ENCODE assay signal across 33 cellular contexts in genomic region chr11:21911046-21911445, GRCh38.
DNase-seq lines count a peak whose midpoint lies in the region; ATAC-seq and TF ChIP-seq lines count a peak whose summit lies in the region.
"Had no signal": no experiment of that assay in that cellular context is flagged by ENCODE, and none has a peak within 500 bp of the region (broad histone marks: within the 10 kb centered on the region; RNA-seq: fewer than 3 reads in every experiment).

No MANE protein-coding gene starts in this region.

- BruUV-seq in A673 (replicated peaks; lab: Mats Ljungman, UMichigan), result no TSS peak

- DNase-seq in A673 (ENCODE audit: low spot score), result peak; percentile 82
- DNase-seq in CD1c-positive myeloid dendritic cell (ENCODE audit: extremely low spot score), result peak; percentile 69
- peak; percentile 18 for DNase-seq in MV-4-11 (lab: John Stamatoyannopoulos, UW)
- DNase-seq in SK-N-MC (ENCODE audit: low read depth, low spot score), result no peak
- no peak for DNase-seq in GDM1 (lab: John Stamatoyannopoulos, UW)
- DNase-seq: 8988T; ACHN; AML-193; BE2C; C1 segment of cervical spinal cord; Caco-2; Calu3; CD4-positive, alpha-beta memory T cell; CD4-positive, alpha-beta T cell; CD4-positive, CD25-positive, alpha-beta regulatory T cell; CD8-positive, alpha-beta memory T cell; CD8-positive, alpha-beta T cell; COR-L47; DMS 273 treated with DMSO at 0.1 percent for 48 hours; DMS153; DMS53; DMS79; DMS79 treated with DMSO at 0.1 percent for 48 hours; DND-41; EL had no signal

- POLR2A ChIA-PET in A673 (lab: Charles Lee; ENCODE audit: low non-redundant PET), result no interaction called here

- no peak overlapping the region for H3K9ac ChIP-seq in SK-N-MC (ENCODE audit: insufficient read length)
- H3K9ac ChIP-seq: BLaER1; BLaER1 treated with 17β-estradiol and CSF1 and Interleukin-3, amounts not matched to agents 10 nM and 100 nM had no signal

- ATAC-seq in HG03196 (IDR thresholded peaks at IDR 0.05; ENCODE audit: unreplicated experiment) (no peak), HG03378 (IDR thresholded peaks at IDR 0.05; ENCODE audit: unreplicated experiment) (no peak), GM19328 (IDR thresholded peaks at IDR 0.05; ENCODE audit: unreplicated experiment) (no peak)
- ATAC-seq: A549; CD8-positive, alpha-beta T cell had no signal

- no peaks in the 10 kb centered on the region for H3K27me3 ChIP-seq in A673 (replicated peaks; ENCODE audit: insufficient read depth, low read depth, low read length, poor library complexity)
- H3K27me3 ChIP-seq: BE2C; BLaER1; BLaER1 treated with 17β-estradiol and CSF1 and Interleukin-3, amounts not matched to agents 10 nM and 100 nM had no signal

- no peaks in the 10 kb centered on the region for H3K36me3 ChIP-seq in A673 (ENCODE audit: insufficient read depth, low read length, poor library complexity, severe bottlenecking)
- no peaks in the 10 kb centered on the region for H3K36me3 ChIP-seq in SK-N-MC (ENCODE audit: insufficient read depth, low read length)
- H3K36me3 ChIP-seq: BE2C, BLaER1 had no signal

- no peak for TF ChIP-seq CTCF in A673 (conservative IDR thresholded peaks at IDR 0.05; ENCODE audit: low read depth, low read length)

- peaks cover 67% of the 10 kb centered on the region for H3K4me1 ChIP-seq in A673 (ENCODE audit: insufficient read depth, low read length, poor library complexity, severe bottlenecking)
- H3K4me1 ChIP-seq: BE2C, BLaER1, Caco-2 had no signal

- H3K27ac ChIP-seq in A673 (ENCODE audit: low read depth, low read length, poor library complexity, severe bottlenecking) (peak overlapping the region; percentile 55), SK-N-MC (peak overlapping the region; percentile 62)
- H3K27ac ChIP-seq: 22Rv1, A549, BLaER1, C4-2B had no signal

- intact Hi-C loops in A673 (cut with micrococcal nuclease; ENCODE audit: unreplicated experiment), result no loop called here

- H3K4me3 ChIP-seq in A673 (ENCODE audit: low read depth, low read length, poor library complexity, severe bottlenecking) (no peak overlapping the region), SK-N-MC (peak overlapping the region; percentile 20; the same call in 1 of the 2 replicates)
- H3K4me3 ChIP-seq: A549; BLaER1; BLaER1 treated with 17β-estradiol and CSF1 and Interleukin-3, amounts not matched to agents 10 nM and 100 nM had no signal

- CTCF ChIA-PET in A673 (lab: Charles Lee), result no interaction called here

- H3K9me3 ChIP-seq in A673 (ENCODE audit: low read depth, low read length, poor library complexity, severe bottlenecking) (peaks cover 9% of the 10 kb centered on the region), SK-N-MC (ENCODE audit: low read depth, low read length) (no peaks in the 10 kb centered on the region)
- H3K9me3 ChIP-seq: A549, BE2C, Caco-2 had no signal

Comparison
In these comparisons a context has a peak if more than half of its experiments do, and no peak if none do; other contexts are left out.
1. DNase-seq: peak in A673 (single experiment), CD1c-positive myeloid dendritic cell (single experiment) and MV-4-11 (single experiment); none in SK-N-MC (single experiment) and GDM1 (single experiment).